In genomic region chr10:88409236-88409635, GRCh38 we compare ENCODE assay signal across 19 cellular contexts.
DNase-seq lines count a peak whose midpoint lies in the region; ATAC-seq, FAIRE-seq and TF ChIP-seq lines count a peak whose summit lies in the region.
"Had no signal": no experiment of that assay in that cellular context is flagged by ENCODE, and none has a peak within 500 bp of the region (broad histone marks: within the 10 kb centered on the region; RNA-seq: fewer than 3 reads in every experiment).

No MANE protein-coding gene starts in this region.

- no peak overlapping the region for H3K4me3 Mint-ChIP-seq in WTC11
- H3K4me3 Mint-ChIP-seq: B cell; dendritic cell treated with granulocyte-macrophage colony-stimulating factor and Interleukin-4, amounts not matched to agents 40 ng/mL and 50 ng/mL, for 4 days; HFFc6 had no signal

- no peaks in the 10 kb centered on the region for H3K36me3 Mint-ChIP-seq in WTC11

- H3K27ac Mint-ChIP-seq in WTC11 = no peak overlapping the region
- H3K27ac Mint-ChIP-seq: B cell; dendritic cell treated with granulocyte-macrophage colony-stimulating factor and Interleukin-4, amounts not matched to agents 40 ng/mL and 50 ng/mL, for 4 days; HFFc6 had no signal

- in situ Hi-C loops in ACHN (cut with HindIII; ENCODE audit: low pct_ligation_motif_present, low pct_unique_long_range_greater_than_20kb, low sequenced_read_pairs) = no loop called here

- ATAC-seq in HG03439 (IDR thresholded peaks at IDR 0.05; ENCODE audit: unreplicated experiment) (peak; percentile 75), GM18519 (IDR thresholded peaks at IDR 0.05; ENCODE audit: low FRiP score, unreplicated experiment) (no peak), WTC11 (no peak), HG03139 (IDR thresholded peaks at IDR 0.05; ENCODE audit: unreplicated experiment) (no peak)

- H3K9me3 Mint-ChIP-seq in WTC11 = no peaks in the 10 kb centered on the region
- H3K9me3 Mint-ChIP-seq: HFFc6 had no signal

- no peaks in the 10 kb centered on the region for H3K4me1 Mint-ChIP-seq in WTC11

- CTCF ChIA-PET in WTC11 (lab: Charles Lee) = interaction anchor here (0.8 kb wide), 1 partner anchor 20 kb away, joined by 3 read pairs; no protein-coding TSS in a partner anchor

- DNase-seq in CD1c-positive myeloid dendritic cell (ENCODE audit: extremely low spot score) = peak; percentile 25
- no peak for DNase-seq in GM19239 (ENCODE audit: insufficient read length, low spot score)
- DNase-seq in amniotic epithelial cell (ENCODE audit: low read depth) = peak; percentile 78
- DNase-seq in ACHN = no peak
- DNase-seq in WTC11 (ENCODE audit: low spot score) = no peak
- DNase-seq: activated CD4-positive, alpha-beta T cell treated with anti-CD3 and anti-CD28 coated beads, Interleukin-2, amount 50 U/mL, for 4 hours; activated effector memory CD4-positive, alpha-beta T cell treated with Interleukin-2 at 50 U/mL for 16 hours; HFFc6; hippocampal formation; NCI-H1105 treated with DMSO at 0.1 percent for 48 hours; NCI-H2227 treated with DMSO at 0.1 percent for 48 hours; SHP77; T-helper 9 cell had no signal

- POLR2A ChIA-PET in WTC11 (lab: Charles Lee) = no interaction called here

- no peak for TF ChIP-seq CTCF in WTC11 (IDR thresholded peaks at IDR 0.05)

- peak; percentile 92 for FAIRE-seq in GM19239 (lab: Jason Lieb, UNC)
- FAIRE-seq: urothelium cell line had no signal

- H3K27me3 Mint-ChIP-seq in WTC11 (ENCODE audit: low read depth) = no peaks in the 10 kb centered on the region
- H3K27me3 Mint-ChIP-seq: B cell; dendritic cell treated with granulocyte-macrophage colony-stimulating factor and Interleukin-4, amounts not matched to agents 40 ng/mL and 50 ng/mL, for 4 days had no signal

TF ChIP-seq in WTC11, 78 proteins besides CTCF, POLR2A, EP300 and RAD21:
- TF ChIP-seq ZNF532 (CRISPR knock-in tag; IDR thresholded peaks at IDR 0.05; ENCODE audit: borderline replicate concordance) (no peak), ZNF671 (CRISPR knock-in tag; IDR thresholded peaks at IDR 0.05) (no peak), ATF1 (CRISPR knock-in tag; IDR thresholded peaks at IDR 0.05) (no peak), ATF2 (CRISPR knock-in tag; IDR thresholded peaks at IDR 0.05; ENCODE audit: borderline replicate concordance, low read depth) (no peak), NFATC4 (CRISPR knock-in tag; IDR thresholded peaks at IDR 0.05) (no peak), RORB (CRISPR knock-in tag; IDR thresholded peaks at IDR 0.05) (no peak), FOXJ3 (CRISPR knock-in tag; IDR thresholded peaks at IDR 0.05; ENCODE audit: borderline replicate concordance) (no peak)

Comparison
In these comparisons a context has a peak if more than half of its experiments do, and no peak if none do; other contexts are left out.
1. DNase-seq: peak in CD1c-positive myeloid dendritic cell (single experiment) and amniotic epithelial cell (single experiment); none in GM19239 (single experiment), ACHN (single experiment) and WTC11 (single experiment).